In the genomic region with DNA sequence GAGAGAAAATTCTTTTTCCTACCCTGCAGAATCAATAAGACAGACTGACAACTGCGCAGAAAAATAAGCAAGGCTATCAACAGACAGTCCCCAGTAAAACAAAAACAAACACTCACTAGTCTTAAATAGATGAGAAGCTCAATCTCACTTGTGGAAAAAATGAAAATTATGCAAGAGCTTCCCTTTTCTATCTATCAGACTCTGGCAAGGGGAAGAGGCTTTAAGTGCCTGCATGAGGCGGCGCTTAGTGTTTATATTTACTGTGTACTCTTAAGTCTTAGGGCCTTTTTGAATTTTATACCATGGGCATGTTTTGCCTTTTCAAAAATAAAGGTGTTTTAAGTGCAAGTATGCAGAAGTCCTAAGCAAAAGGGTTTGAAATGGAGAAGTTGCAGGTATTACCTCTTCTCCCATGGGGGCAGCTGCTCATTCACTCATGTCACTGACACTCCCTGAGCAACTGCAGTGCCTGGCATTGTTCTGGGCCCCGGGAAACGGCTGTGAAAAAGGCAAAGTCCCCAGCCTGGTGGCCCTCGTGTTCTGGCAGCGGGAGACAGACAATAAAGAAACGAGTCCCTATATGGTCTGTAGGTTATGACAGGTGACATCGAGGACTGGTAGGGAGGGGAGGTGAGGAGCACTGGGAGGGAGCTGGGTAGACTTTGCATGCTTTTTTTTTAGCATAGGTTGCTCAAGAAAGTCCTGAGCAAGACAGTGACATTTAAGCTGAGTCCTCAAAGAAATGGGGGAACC, we compare ENCODE assay signal across 1 cellular context.
TF ChIP-seq lines count a peak whose summit lies in the region.

No MANE protein-coding gene starts in this region.

TF ChIP-seq in WTC11, 78 proteins besides CTCF, POLR2A, EP300 and RAD21 (continued from another document):
- TF ChIP-seq, protein P1, sequence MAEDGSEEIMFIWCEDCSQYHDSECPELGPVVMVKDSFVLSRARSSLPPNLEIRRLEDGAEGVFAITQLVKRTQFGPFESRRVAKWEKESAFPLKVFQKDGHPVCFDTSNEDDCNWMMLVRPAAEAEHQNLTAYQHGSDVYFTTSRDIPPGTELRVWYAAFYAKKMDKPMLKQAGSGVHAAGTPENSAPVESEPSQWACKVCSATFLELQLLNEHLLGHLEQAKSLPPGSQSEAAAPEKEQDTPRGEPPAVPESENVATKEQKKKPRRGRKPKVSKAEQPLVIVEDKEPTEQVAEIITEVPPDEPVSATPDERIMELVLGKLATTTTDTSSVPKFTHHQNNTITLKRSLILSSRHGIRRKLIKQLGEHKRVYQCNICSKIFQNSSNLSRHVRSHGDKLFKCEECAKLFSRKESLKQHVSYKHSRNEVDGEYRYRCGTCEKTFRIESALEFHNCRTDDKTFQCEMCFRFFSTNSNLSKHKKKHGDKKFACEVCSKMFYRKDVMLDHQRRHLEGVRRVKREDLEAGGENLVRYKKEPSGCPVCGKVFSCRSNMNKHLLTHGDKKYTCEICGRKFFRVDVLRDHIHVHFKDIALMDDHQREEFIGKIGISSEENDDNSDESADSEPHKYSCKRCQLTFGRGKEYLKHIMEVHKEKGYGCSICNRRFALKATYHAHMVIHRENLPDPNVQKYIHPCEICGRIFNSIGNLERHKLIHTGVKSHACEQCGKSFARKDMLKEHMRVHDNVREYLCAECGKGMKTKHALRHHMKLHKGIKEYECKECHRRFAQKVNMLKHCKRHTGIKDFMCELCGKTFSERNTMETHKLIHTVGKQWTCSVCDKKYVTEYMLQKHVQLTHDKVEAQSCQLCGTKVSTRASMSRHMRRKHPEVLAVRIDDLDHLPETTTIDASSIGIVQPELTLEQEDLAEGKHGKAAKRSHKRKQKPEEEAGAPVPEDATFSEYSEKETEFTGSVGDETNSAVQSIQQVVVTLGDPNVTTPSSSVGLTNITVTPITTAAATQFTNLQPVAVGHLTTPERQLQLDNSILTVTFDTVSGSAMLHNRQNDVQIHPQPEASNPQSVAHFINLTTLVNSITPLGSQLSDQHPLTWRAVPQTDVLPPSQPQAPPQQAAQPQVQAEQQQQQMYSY (CRISPR knock-in tag; IDR thresholded peaks at IDR 0.05) = no peak
- TF ChIP-seq ZNF396 (CRISPR knock-in tag; IDR thresholded peaks at IDR 0.05; ENCODE audit: borderline replicate concordance) (no peak), NR2C2 (CRISPR knock-in tag; IDR thresholded peaks at IDR 0.05) (no peak), ZNF317 (CRISPR knock-in tag; IDR thresholded peaks at IDR 0.05; ENCODE audit: borderline replicate concordance, low read depth) (no peak), ZNF121 (CRISPR knock-in tag; IDR thresholded peaks at IDR 0.05) (no peak)
- TF ChIP-seq, protein P2, sequence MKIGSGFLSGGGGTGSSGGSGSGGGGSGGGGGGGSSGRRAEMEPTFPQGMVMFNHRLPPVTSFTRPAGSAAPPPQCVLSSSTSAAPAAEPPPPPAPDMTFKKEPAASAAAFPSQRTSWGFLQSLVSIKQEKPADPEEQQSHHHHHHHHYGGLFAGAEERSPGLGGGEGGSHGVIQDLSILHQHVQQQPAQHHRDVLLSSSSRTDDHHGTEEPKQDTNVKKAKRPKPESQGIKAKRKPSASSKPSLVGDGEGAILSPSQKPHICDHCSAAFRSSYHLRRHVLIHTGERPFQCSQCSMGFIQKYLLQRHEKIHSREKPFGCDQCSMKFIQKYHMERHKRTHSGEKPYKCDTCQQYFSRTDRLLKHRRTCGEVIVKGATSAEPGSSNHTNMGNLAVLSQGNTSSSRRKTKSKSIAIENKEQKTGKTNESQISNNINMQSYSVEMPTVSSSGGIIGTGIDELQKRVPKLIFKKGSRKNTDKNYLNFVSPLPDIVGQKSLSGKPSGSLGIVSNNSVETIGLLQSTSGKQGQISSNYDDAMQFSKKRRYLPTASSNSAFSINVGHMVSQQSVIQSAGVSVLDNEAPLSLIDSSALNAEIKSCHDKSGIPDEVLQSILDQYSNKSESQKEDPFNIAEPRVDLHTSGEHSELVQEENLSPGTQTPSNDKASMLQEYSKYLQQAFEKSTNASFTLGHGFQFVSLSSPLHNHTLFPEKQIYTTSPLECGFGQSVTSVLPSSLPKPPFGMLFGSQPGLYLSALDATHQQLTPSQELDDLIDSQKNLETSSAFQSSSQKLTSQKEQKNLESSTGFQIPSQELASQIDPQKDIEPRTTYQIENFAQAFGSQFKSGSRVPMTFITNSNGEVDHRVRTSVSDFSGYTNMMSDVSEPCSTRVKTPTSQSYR (CRISPR knock-in tag; IDR thresholded peaks at IDR 0.05) = no peak
- TF ChIP-seq, protein P3, sequence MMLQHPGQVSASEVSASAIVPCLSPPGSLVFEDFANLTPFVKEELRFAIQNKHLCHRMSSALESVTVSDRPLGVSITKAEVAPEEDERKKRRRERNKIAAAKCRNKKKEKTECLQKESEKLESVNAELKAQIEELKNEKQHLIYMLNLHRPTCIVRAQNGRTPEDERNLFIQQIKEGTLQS (CRISPR knock-in tag; conservative IDR thresholded peaks at IDR 0.05) = no peak
- TF ChIP-seq, protein P4, sequence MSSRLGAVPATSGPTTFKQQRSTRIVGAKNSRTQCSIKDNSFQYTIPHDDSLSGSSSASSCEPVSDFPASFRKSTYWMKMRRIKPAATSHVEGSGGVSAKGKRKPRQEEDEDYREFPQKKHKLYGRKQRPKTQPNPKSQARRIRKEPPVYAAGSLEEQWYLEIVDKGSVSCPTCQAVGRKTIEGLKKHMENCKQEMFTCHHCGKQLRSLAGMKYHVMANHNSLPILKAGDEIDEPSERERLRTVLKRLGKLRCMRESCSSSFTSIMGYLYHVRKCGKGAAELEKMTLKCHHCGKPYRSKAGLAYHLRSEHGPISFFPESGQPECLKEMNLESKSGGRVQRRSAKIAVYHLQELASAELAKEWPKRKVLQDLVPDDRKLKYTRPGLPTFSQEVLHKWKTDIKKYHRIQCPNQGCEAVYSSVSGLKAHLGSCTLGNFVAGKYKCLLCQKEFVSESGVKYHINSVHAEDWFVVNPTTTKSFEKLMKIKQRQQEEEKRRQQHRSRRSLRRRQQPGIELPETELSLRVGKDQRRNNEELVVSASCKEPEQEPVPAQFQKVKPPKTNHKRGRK (CRISPR knock-in tag; IDR thresholded peaks at IDR 0.05; ENCODE audit: borderline replicate concordance) = no peak
- TF ChIP-seq, protein P5, sequence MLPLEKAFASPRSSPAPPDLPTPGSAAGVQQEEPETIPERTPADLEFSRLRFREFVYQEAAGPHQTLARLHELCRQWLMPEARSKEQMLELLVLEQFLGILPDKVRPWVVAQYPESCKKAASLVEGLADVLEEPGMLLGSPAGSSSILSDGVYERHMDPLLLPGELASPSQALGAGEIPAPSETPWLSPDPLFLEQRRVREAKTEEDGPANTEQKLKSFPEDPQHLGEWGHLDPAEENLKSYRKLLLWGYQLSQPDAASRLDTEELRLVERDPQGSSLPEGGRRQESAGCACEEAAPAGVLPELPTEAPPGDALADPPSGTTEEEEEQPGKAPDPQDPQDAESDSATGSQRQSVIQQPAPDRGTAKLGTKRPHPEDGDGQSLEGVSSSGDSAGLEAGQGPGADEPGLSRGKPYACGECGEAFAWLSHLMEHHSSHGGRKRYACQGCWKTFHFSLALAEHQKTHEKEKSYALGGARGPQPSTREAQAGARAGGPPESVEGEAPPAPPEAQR (CRISPR knock-in tag; IDR thresholded peaks at IDR 0.05) = no peak
- TF ChIP-seq, protein P6, sequence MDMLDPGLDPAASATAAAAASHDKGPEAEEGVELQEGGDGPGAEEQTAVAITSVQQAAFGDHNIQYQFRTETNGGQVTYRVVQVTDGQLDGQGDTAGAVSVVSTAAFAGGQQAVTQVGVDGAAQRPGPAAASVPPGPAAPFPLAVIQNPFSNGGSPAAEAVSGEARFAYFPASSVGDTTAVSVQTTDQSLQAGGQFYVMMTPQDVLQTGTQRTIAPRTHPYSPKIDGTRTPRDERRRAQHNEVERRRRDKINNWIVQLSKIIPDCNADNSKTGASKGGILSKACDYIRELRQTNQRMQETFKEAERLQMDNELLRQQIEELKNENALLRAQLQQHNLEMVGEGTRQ (CRISPR knock-in tag; IDR thresholded peaks at IDR 0.05) = no peak
